Comparison of ENCODE assay signal across 1 cellular context in genomic region chr4:61335364-61335763, GRCh38.
TF ChIP-seq lines count a peak whose summit lies in the region.

No MANE protein-coding gene starts in this region.

TF ChIP-seq in WTC11, 78 proteins besides CTCF, POLR2A, EP300 and RAD21 (continued from another document):
- no peak for TF ChIP-seq AFF4 (CRISPR knock-in tag; IDR thresholded peaks at IDR 0.05; ENCODE audit: borderline replicate concordance)
- no peak for TF ChIP-seq CBFB (CRISPR knock-in tag; IDR thresholded peaks at IDR 0.05; ENCODE audit: low read depth)
- TF ChIP-seq NFE2L1 (CRISPR knock-in tag; IDR thresholded peaks at IDR 0.05), result no peak
- TF ChIP-seq GRHL2 (CRISPR knock-in tag; IDR thresholded peaks at IDR 0.05; ENCODE audit: insufficient replicate concordance, severe bottlenecking), result no peak
- TF ChIP-seq TEAD1 (CRISPR knock-in tag; IDR thresholded peaks at IDR 0.05), result no peak
